Comparison of ENCODE assay signal across 11 cellular contexts in genomic region chr16:86578056-86578455, GRCh38. TPM values are rescaled to one million over a fixed set of nuclear protein-coding genes. Genes with fewer than 3 reads are reported as not detected.
A peak's percentile ranks its signal among the peaks of the same experiment; 100 is the strongest.
DNase-seq lines count a peak whose midpoint lies in the region; ATAC-seq and TF ChIP-seq lines count a peak whose summit lies in the region.
"Had no signal": no experiment of that assay in that cellular context is flagged by ENCODE, and none has a peak within 500 bp of the region (broad histone marks: within the 10 kb centered on the region; RNA-seq: fewer than 3 reads in every experiment).

No MANE protein-coding gene starts in this region.

- peaks cover 94% of the 10 kb centered on the region for H3K27me3 Mint-ChIP-seq in neural crest cell (ENCODE audit: low read depth)

- ATAC-seq in GM21360 (IDR thresholded peaks at IDR 0.05; ENCODE audit: unreplicated experiment) (no peak), GM21515 (IDR thresholded peaks at IDR 0.05; ENCODE audit: unreplicated experiment) (no peak)

- peaks cover 50% of the 10 kb centered on the region for H3K79me2 ChIP-seq in fibroblast of lung (ENCODE audit: control insufficient read depth, insufficient read depth, low read length)

- peaks cover 25% of the 10 kb centered on the region for H3K4me1 Mint-ChIP-seq in neural crest cell

- DNase-seq in AG08396 (ENCODE audit: low spot score) (peak; percentile 81), RWPE1 (ENCODE audit: low spot score) (no peak), fibroblast of lung (ENCODE audit: low read depth in 2 of 2) (peak; percentile 93 to 99), neural crest cell (ENCODE audit: low read depth, low spot score) (no peak), activated gamma-delta T cell (lab: John Stamatoyannopoulos, UW) (no peak), AML-193 (lab: John Stamatoyannopoulos, UW) (no peak)
- DNase-seq: activated naive CD8-positive, alpha-beta T cell treated with anti-CD3 and anti-CD28 coated beads for 36 hours; MG63 had no signal

- TF ChIP-seq CTCF in RWPE1 (conservative IDR thresholded peaks at IDR 0.05; ENCODE audit: low read depth) (no peak), fibroblast of lung (conservative IDR thresholded peaks at IDR 0.05 in 1 of 2, IDR thresholded peaks at IDR 0.05 in 1 of 2; ENCODE audit: low read depth in 1 of 2, low read length in 2 of 2) (no peak), neural crest cell (conservative IDR thresholded peaks at IDR 0.05) (no peak)

- H3K36me3 Mint-ChIP-seq in neural crest cell (ENCODE audit: low read depth) = no peaks in the 10 kb centered on the region
- H3K36me3 Mint-ChIP-seq: activated naive CD8-positive, alpha-beta T cell treated with anti-CD3 and anti-CD28 coated beads for 36 hours had no signal

- no peaks in the 10 kb centered on the region for H3K36me3 ChIP-seq in fibroblast of lung (ENCODE audit: control insufficient read depth, insufficient read depth, low read length)
- H3K36me3 ChIP-seq: esophagus muscularis mucosa had no signal

- H3K4me1 ChIP-seq in fibroblast of lung (ENCODE audit: control insufficient read depth, extremely low read depth, insufficient read depth, low read length) = peaks cover 15% of the 10 kb centered on the region

- CTCF ChIA-PET in RWPE1 (lab: Yijun Ruan, JAX) = interaction anchor here (0.6 to 1.0 kb wide), 3 partner anchors 178 to 894 kb away, joined by 3 to 4 read pairs (median 3); no protein-coding TSS in a partner anchor

- H3K9me3 ChIP-seq in fibroblast of lung (ENCODE audit: control insufficient read depth, insufficient read depth, low read depth, low read length) = no peaks in the 10 kb centered on the region
- H3K9me3 ChIP-seq: esophagus muscularis mucosa, MG63 had no signal

- H3K27ac Mint-ChIP-seq in neural crest cell (ENCODE audit: unreplicated experiment) = no peak overlapping the region
- H3K27ac Mint-ChIP-seq: activated naive CD8-positive, alpha-beta T cell treated with anti-CD3 and anti-CD28 coated beads for 36 hours had no signal

- POLR2A ChIA-PET in RWPE1 (lab: Yijun Ruan, JAX; ENCODE audit: low non-redundant PET) = interaction anchor here (0.7 kb wide), 1 partner anchor 186 kb away, joined by 3 read pairs; no protein-coding TSS in a partner anchor

- peak overlapping the region; percentile 62 to 86 (median 76) for H3K4me3 ChIP-seq in fibroblast of lung (replicated peaks in 1 of 4; ENCODE audit: control extremely low read depth in 1 of 4, insufficient read depth in 1 of 4, low read depth in 3 of 4, low read length in 4 of 4)
- H3K4me3 ChIP-seq: MG63 had no signal

- no peak overlapping the region for H2AFZ ChIP-seq in fibroblast of lung (ENCODE audit: low read length)

- peak overlapping the region; percentile 83 for H3K9ac ChIP-seq in fibroblast of lung (ENCODE audit: insufficient read depth, low read length)

- H3K9me3 Mint-ChIP-seq in neural crest cell = no peaks in the 10 kb centered on the region
- H3K9me3 Mint-ChIP-seq: activated naive CD8-positive, alpha-beta T cell treated with anti-CD3 and anti-CD28 coated beads for 36 hours had no signal

- H3K27ac ChIP-seq in RWPE1 (peak overlapping the region; percentile 91), fibroblast of lung (ENCODE audit: insufficient read depth, low read length) (peak overlapping the region; percentile 97)

- no peaks in the 10 kb centered on the region for H4K20me1 ChIP-seq in fibroblast of lung (ENCODE audit: control insufficient read depth, extremely low read depth, insufficient read depth, low read length)

- H3K4me2 ChIP-seq in fibroblast of lung (ENCODE audit: extremely low read depth, insufficient read depth, low read length) = peak overlapping the region; percentile 86

- H3K4me3 Mint-ChIP-seq in neural crest cell = peak overlapping the region; percentile 56
- H3K4me3 Mint-ChIP-seq: activated naive CD8-positive, alpha-beta T cell treated with anti-CD3 and anti-CD28 coated beads for 36 hours had no signal

- no peaks in the 10 kb centered on the region for H3K27me3 ChIP-seq in fibroblast of lung (ENCODE audit: control insufficient read depth, insufficient read depth, low read length)
- H3K27me3 ChIP-seq: MG63 had no signal

RNA-seq across cellular contexts. Expression of gene FOXL1, which starts 0.3 kb away (rescaled TPM):
- total RNA-seq in fibroblast of lung (24.1 and 27.4 TPM in 2 replicates), neural crest cell (0.09 and 0.18 TPM in 2 replicates)
- polyA plus RNA-seq in fibroblast of lung = 5.9 and 19.0 TPM in 2 replicates
- 9.4 and 31.1 TPM in 2 replicates for polyA plus RNA-seq in fibroblast of lung (2012)
- 4.9 and 6.9 TPM in 2 replicates for polyA minus RNA-seq in fibroblast of lung (ENCODE audit: low replicate concordance)
- total RNA-seq: activated naive CD8-positive, alpha-beta T cell treated with anti-CD3 and anti-CD28 coated beads for 36 hours had no signal

RNA-seq across cellular contexts. Expression of gene FOXC2, which starts 11.4 kb away (rescaled TPM):
- total RNA-seq in fibroblast of lung (0.26 and 0.50 TPM in 2 replicates), neural crest cell (0.11 TPM in 1 of 2 replicates, not detected in the other)
- 1.1 and 1.5 TPM in 2 replicates for polyA plus RNA-seq in fibroblast of lung
- 4.5 and 7.2 TPM in 2 replicates for polyA plus RNA-seq in fibroblast of lung (2012)
- polyA minus RNA-seq in fibroblast of lung (ENCODE audit: low replicate concordance) = 1.6 and 1.9 TPM in 2 replicates
- total RNA-seq: activated naive CD8-positive, alpha-beta T cell treated with anti-CD3 and anti-CD28 coated beads for 36 hours had no signal

RNA-seq across cellular contexts. Expression of gene MTHFSD, which starts 23.0 kb away (rescaled TPM):
- 13.6 and 19.3 TPM in 2 replicates for total RNA-seq in fibroblast of lung
- 11.4 and 13.1 TPM in 2 replicates for polyA plus RNA-seq in fibroblast of lung
- 9.3 and 9.7 TPM in 2 replicates for polyA plus RNA-seq in fibroblast of lung (2012)
- polyA minus RNA-seq in fibroblast of lung (ENCODE audit: low replicate concordance) = 5.9 and 16.3 TPM in 2 replicates
- total RNA-seq in neural crest cell = 14.0 and 16.8 TPM in 2 replicates

Comparison
In these comparisons a context has a peak if more than half of its experiments do, and no peak if none do; other contexts are left out.
1. DNase-seq: peak in AG08396 (single experiment) and fibroblast of lung (2 of 2); none in RWPE1 (single experiment), neural crest cell (single experiment), activated gamma-delta T cell (single experiment) and AML-193 (0 of 2).
2. RNA of gene FOXL1, which starts 0.3 kb away (total RNA-seq): 24.1 to 27.4 TPM in fibroblast of lung; 0.09 to 0.18 TPM in neural crest cell; every median in the first group is over 10 times any median in the second.